Comparison of ENCODE assay signal across 19 cellular contexts in the genomic region with DNA sequence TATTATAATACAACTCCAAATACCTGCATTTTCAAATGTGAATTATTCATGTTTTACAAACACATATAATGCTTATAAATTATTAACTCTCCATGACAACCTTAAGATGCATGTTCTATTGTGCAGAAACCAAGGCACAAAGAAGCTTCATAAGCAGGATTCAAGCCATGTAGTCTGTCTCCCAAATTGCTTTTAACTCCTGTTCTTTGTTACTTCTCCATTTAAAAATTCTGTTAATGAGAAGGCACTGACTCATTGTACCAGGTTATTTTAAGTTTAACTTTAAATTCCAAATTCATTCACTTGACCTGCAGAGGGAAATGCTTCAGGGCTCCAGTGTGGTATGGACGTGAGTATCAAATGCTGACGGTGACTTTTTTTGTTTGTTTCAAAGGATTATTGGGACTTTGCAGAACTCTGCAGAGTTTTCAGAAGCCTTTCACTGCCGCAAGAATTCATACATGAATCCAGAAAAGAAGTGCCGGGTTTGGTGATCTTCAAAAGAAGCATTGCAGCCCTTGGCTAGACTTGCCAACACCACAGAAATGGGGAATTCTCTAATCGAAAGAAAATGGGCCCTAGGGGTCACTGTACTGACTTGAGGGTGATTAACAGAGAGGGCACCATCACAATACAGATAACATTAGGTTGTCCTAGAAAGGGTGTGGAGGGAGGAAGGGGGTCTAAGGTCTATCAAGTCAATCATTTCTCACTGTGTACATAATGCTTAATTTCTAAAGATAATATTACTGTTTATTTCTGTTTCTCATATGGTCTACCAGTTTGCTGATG.
DNase-seq lines count a peak whose midpoint lies in the region; ATAC-seq, FAIRE-seq and TF ChIP-seq lines count a peak whose summit lies in the region.
"Had no signal": no experiment of that assay in that cellular context is flagged by ENCODE, and none has a peak within 500 bp of the region (broad histone marks: within the 10 kb centered on the region; RNA-seq: fewer than 3 reads in every experiment).

No MANE protein-coding gene starts in this region.

- no peak for TF ChIP-seq POLR2A in A549 (IDR thresholded peaks at IDR 0.05; ENCODE audit: low read length)

- no peaks in the 10 kb centered on the region for H3K27me3 ChIP-seq in H7 (ENCODE audit: control insufficient read depth, insufficient read depth, low read length)
- H3K27me3 ChIP-seq: BLaER1 treated with 17β-estradiol and CSF1 and Interleukin-3, amounts not matched to agents 10 nM and 100 nM had no signal

- H3K4me1 ChIP-seq in A549 = no peaks in the 10 kb centered on the region

- FAIRE-seq in A549 (lab: Jason Lieb, UNC) = no peak
- FAIRE-seq: GM12892 had no signal

- no peak for ATAC-seq in A549
- no peak for ATAC-seq in GM18861 (IDR thresholded peaks at IDR 0.05; ENCODE audit: unreplicated experiment)
- ATAC-seq: HCT116 had no signal

- no peak for TF ChIP-seq EP300 in A549 (IDR thresholded peaks at IDR 0.05)

- no peak overlapping the region for H3K4me2 ChIP-seq in A549

- CTCF ChIA-PET in A549 (lab: Yijun Ruan, JAX) = no interaction called here

- no peaks in the 10 kb centered on the region for H3K36me3 ChIP-seq in H7 (replicated peaks; ENCODE audit: control insufficient read depth, insufficient read depth, low read length)
- H3K36me3 ChIP-seq: BLaER1 treated with 17β-estradiol and CSF1 and Interleukin-3, amounts not matched to agents 10 nM and 100 nM had no signal

- H3K4me3 ChIP-seq in A549 (no peak overlapping the region), H7 (ENCODE audit: insufficient read depth, low read depth, low read length) (no peak overlapping the region)
- H3K4me3 ChIP-seq: BLaER1 treated with 17β-estradiol and CSF1 and Interleukin-3, amounts not matched to agents 10 nM and 100 nM had no signal

- no peak overlapping the region for H3K27ac ChIP-seq in A549
- H3K27ac ChIP-seq: BLaER1 treated with 17β-estradiol and CSF1 and Interleukin-3, amounts not matched to agents 10 nM and 100 nM had no signal

- DNase-seq in A549 (ENCODE audit: low read depth in 1 of 2, low spot score in 1 of 2) = no peak
- DNase-seq in H7 = peak; percentile 5
- peak; percentile 39 for DNase-seq in OCI-M1 (lab: John Stamatoyannopoulos, UW)
- DNase-seq in iPS-NIHi11 (ENCODE audit: low spot score) = peak; percentile 26
- no peak for DNase-seq in T-helper 2 cell
- DNase-seq in DMS53 treated with DMSO at 0.1 percent for 48 hours (lab: John Stamatoyannopoulos, UW; ENCODE audit: unreplicated experiment) = no peak
- DNase-seq in DMS153 (lab: John Stamatoyannopoulos, UW) = no peak
- DNase-seq: 8988T; ACHN; Calu3; CD4-positive, alpha-beta T cell; DMS 273 treated with DMSO at 0.1 percent for 48 hours; DMS79 treated with DMSO at 0.1 percent for 48 hours; EL; GDM1 had no signal

- TF ChIP-seq CTCF in A549 (IDR thresholded peaks at IDR 0.05) = no peak

- TF ChIP-seq RAD21 in A549 (conservative IDR thresholded peaks at IDR 0.05 in 1 of 2, IDR thresholded peaks at IDR 0.05 in 1 of 2) = no peak

- H3K9me3 ChIP-seq in A549 = no peaks in the 10 kb centered on the region
- H3K9me3 ChIP-seq: BLaER1 treated with 17β-estradiol and CSF1 and Interleukin-3, amounts not matched to agents 10 nM and 100 nM had no signal

- POLR2A ChIA-PET in A549 (lab: Yijun Ruan, JAX) = no interaction called here

- WGBS in A549 (ENCODE audit: missing lambda C conversion rate) = 15% methylated on average over 5 of the region's 5 CpGs

TF ChIP-seq in A549, 52 proteins besides CTCF, POLR2A, EP300 and RAD21:
- TF ChIP-seq SREBF2 (IDR thresholded peaks at IDR 0.05) (no peak), MAFK (IDR thresholded peaks at IDR 0.05; ENCODE audit: partially characterized antibody) (peak; percentile 28), CEBPB (IDR thresholded peaks at IDR 0.05) (no peak), FOSB (CRISPR knock-in tag; IDR thresholded peaks at IDR 0.05) (no peak)

Comparison
In these comparisons a context has a peak if more than half of its experiments do, and no peak if none do; other contexts are left out.
1. DNase-seq: peak in H7 (single experiment), OCI-M1 (single experiment) and iPS-NIHi11 (single experiment); none in A549 (0 of 2), T-helper 2 cell (0 of 5), DMS53 treated with DMSO at 0.1 percent for 48 hours (single experiment) and DMS153 (single experiment).